In the genomic region with DNA sequence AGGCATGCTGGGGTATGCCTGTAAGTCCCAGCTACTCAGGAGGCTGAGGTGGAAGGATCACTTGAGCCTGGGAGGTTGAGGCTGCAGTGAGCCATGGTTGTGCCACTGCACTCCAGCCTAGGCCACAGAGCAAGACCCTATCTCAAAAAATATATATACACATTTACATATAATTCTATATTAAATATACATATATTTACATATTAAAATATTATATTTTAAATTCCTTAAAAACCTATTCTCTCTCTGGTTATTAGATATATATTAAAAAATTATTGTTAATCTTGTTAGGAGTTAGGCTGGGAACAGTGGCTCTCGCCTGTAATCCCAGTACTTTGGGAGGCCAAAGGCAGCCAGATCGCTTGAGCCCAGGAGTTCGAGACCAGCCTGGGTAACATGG, we compare ENCODE assay signal across 2 cellular contexts.
A peak's percentile ranks its signal among the peaks of the same experiment; 100 is the strongest.
TF ChIP-seq lines count a peak whose summit lies in the region.

No MANE protein-coding gene starts in this region.

TF ChIP-seq in IMR-90, 13 proteins besides CTCF, POLR2A, EP300 and RAD21:
- TF ChIP-seq CEBPB (IDR thresholded peaks at IDR 0.05; ENCODE audit: low read depth, low read length): no peak
- TF ChIP-seq, protein P1, sequence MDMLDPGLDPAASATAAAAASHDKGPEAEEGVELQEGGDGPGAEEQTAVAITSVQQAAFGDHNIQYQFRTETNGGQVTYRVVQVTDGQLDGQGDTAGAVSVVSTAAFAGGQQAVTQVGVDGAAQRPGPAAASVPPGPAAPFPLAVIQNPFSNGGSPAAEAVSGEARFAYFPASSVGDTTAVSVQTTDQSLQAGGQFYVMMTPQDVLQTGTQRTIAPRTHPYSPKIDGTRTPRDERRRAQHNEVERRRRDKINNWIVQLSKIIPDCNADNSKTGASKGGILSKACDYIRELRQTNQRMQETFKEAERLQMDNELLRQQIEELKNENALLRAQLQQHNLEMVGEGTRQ (IDR thresholded peaks at IDR 0.05; ENCODE audit: low read depth, low read length): no peak
- no peak for TF ChIP-seq MAFK (IDR thresholded peaks at IDR 0.05; ENCODE audit: low read depth, low read length)

TF ChIP-seq in WTC11, 78 proteins besides CTCF, POLR2A, EP300 and RAD21:
- TF ChIP-seq TCF7 (CRISPR knock-in tag; IDR thresholded peaks at IDR 0.05; ENCODE audit: low read depth) (no peak), HMGA2 (CRISPR knock-in tag; IDR thresholded peaks at IDR 0.05) (peak; percentile 91)
